1 cellular context compared by ENCODE assay signal in genomic region chr19:52007805-52008557, GRCh38.
TF ChIP-seq lines count a peak whose summit lies in the region.

Gene ZNF615 (minus strand): TSS chr19:52008211. CDS start chr19:52003711, 4,500 bp downstream.

TF ChIP-seq in HepG2, 621 proteins besides CTCF, POLR2A, EP300 and RAD21 (continued from another document and continues in another):
- TF ChIP-seq ZIK1 (CRISPR knock-in tag; IDR thresholded peaks at IDR 0.05; ENCODE audit: borderline replicate concordance, low read depth) (no peak), HOXA5 (CRISPR knock-in tag; IDR thresholded peaks at IDR 0.05) (peak; percentile 29; the same call in 1 of the 2 replicates), ZNF816 (CRISPR knock-in tag; IDR thresholded peaks at IDR 0.05; ENCODE audit: borderline replicate concordance) (no peak; the same call in 1 of the 2 replicates), SSRP1 (CRISPR knock-in tag; IDR thresholded peaks at IDR 0.05) (no peak), ZNF512 (CRISPR knock-in tag; IDR thresholded peaks at IDR 0.05) (0 out of 2 replicates have a peak, but pooled peaks have one; percentile 38), HOXA7 (CRISPR knock-in tag; IDR thresholded peaks at IDR 0.05) (no peak), NFKB2 (CRISPR knock-in tag; IDR thresholded peaks at IDR 0.05; ENCODE audit: borderline replicate concordance) (0 out of 2 replicates have a peak, but pooled peaks have one; percentile 17), ZNF407 (CRISPR knock-in tag; IDR thresholded peaks at IDR 0.05; ENCODE audit: not compliant biosample characterization) (peak; percentile 40), ZNF383 (CRISPR knock-in tag; IDR thresholded peaks at IDR 0.05; ENCODE audit: borderline replicate concordance) (no peak), ZNF670 (CRISPR knock-in tag; IDR thresholded peaks at IDR 0.05; ENCODE audit: borderline replicate concordance) (no peak), MIXL1 (CRISPR knock-in tag; IDR thresholded peaks at IDR 0.05) (peak; percentile 21; the same call in 1 of the 2 replicates), KDM5B (CRISPR knock-in tag; IDR thresholded peaks at IDR 0.05; ENCODE audit: borderline replicate concordance) (peak; percentile 68; the same call in 1 of the 2 replicates), NR2F6 (IDR thresholded peaks at IDR 0.05) (no peak), NR2F6 (CRISPR knock-in tag; IDR thresholded peaks at IDR 0.05) (peak; percentile 10; the same call in 1 of the 2 replicates), NFKBIZ (CRISPR knock-in tag; IDR thresholded peaks at IDR 0.05) (no peak; the same call in 1 of the 2 replicates), KLF13 (CRISPR knock-in tag; IDR thresholded peaks at IDR 0.05) (no peak), ZNF547 (CRISPR knock-in tag; IDR thresholded peaks at IDR 0.05) (peak; percentile 50; the same call in 1 of the 2 replicates), ZFP41 (CRISPR knock-in tag; IDR thresholded peaks at IDR 0.05; ENCODE audit: borderline replicate concordance) (no peak), HNF4A (CRISPR knock-in tag; IDR thresholded peaks at IDR 0.05) (peak; percentile 45), ZMAT3 (CRISPR knock-in tag; conservative IDR thresholded peaks at IDR 0.05) (peak; percentile 68), ZNF136 (CRISPR knock-in tag; IDR thresholded peaks at IDR 0.05; ENCODE audit: low read depth) (no peak), THAP11 (CRISPR knock-in tag; IDR thresholded peaks at IDR 0.05) (peak; percentile 81), CC2D1A (CRISPR knock-in tag; IDR thresholded peaks at IDR 0.05) (no peak), MYPOP (CRISPR knock-in tag; IDR thresholded peaks at IDR 0.05) (peak; percentile 62), ZNF317 (CRISPR knock-in tag; IDR thresholded peaks at IDR 0.05) (peak; percentile 76; the same call in 1 of the 2 replicates), THRA (CRISPR knock-in tag; IDR thresholded peaks at IDR 0.05; ENCODE audit: borderline replicate concordance) (peak; percentile 73; the same call in 1 of the 2 replicates), TBX2 (CRISPR knock-in tag; IDR thresholded peaks at IDR 0.05; ENCODE audit: borderline replicate concordance) (peak; percentile 33), ZNF619 (CRISPR knock-in tag; IDR thresholded peaks at IDR 0.05) (no peak), STAT5B (CRISPR knock-in tag; IDR thresholded peaks at IDR 0.05) (no peak), ZNF264 (CRISPR knock-in tag; IDR thresholded peaks at IDR 0.05) (peak; percentile 80), FOXA1 (IDR thresholded peaks at IDR 0.05) (no peak), FOXA1 (CRISPR knock-in tag; IDR thresholded peaks at IDR 0.05) (0 out of 2 replicates have a peak, but pooled peaks have one; percentile 35), ZNF83 (CRISPR knock-in tag; IDR thresholded peaks at IDR 0.05; ENCODE audit: borderline replicate concordance) (no peak), SNAPC4 (CRISPR knock-in tag; IDR thresholded peaks at IDR 0.05) (peak; percentile 3; the same call in 1 of the 2 replicates), ZZZ3 (CRISPR knock-in tag; IDR thresholded peaks at IDR 0.05; ENCODE audit: borderline replicate concordance) (0 out of 2 replicates have a peak, but pooled peaks have one; percentile 53), ZNF205 (CRISPR knock-in tag; IDR thresholded peaks at IDR 0.05) (peak; percentile 30; the same call in 1 of the 2 replicates), ZNF878 (CRISPR knock-in tag; IDR thresholded peaks at IDR 0.05) (peak; percentile 77; the same call in 1 of the 2 replicates), ZNF282 (IDR thresholded peaks at IDR 0.05; ENCODE audit: partially characterized antibody) (no peak)
- TF ChIP-seq, protein P1, sequence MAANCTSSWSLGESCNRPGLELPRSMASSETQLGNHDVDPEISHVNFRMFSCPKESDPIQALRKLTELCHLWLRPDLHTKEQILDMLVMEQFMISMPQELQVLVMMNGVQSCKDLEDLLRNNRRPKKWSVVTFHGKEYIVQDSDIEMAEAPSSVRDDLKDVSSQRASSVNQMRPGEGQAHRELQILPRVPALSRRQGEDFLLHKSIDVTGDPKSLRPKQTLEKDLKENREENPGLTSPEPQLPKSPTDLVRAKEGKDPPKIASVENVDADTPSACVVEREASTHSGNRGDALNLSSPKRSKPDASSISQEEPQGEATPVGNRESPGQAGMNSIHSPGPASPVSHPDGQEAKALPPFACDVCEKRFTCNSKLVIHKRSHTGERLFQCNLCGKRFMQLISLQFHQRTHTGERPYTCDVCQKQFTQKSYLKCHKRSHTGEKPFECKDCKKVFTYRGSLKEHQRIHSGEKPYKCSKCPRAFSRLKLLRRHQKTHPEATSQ (CRISPR knock-in tag; IDR thresholded peaks at IDR 0.05; ENCODE audit: borderline replicate concordance): peak; percentile 38; the same call in 1 of the 2 replicates
- TF ChIP-seq, protein P2, sequence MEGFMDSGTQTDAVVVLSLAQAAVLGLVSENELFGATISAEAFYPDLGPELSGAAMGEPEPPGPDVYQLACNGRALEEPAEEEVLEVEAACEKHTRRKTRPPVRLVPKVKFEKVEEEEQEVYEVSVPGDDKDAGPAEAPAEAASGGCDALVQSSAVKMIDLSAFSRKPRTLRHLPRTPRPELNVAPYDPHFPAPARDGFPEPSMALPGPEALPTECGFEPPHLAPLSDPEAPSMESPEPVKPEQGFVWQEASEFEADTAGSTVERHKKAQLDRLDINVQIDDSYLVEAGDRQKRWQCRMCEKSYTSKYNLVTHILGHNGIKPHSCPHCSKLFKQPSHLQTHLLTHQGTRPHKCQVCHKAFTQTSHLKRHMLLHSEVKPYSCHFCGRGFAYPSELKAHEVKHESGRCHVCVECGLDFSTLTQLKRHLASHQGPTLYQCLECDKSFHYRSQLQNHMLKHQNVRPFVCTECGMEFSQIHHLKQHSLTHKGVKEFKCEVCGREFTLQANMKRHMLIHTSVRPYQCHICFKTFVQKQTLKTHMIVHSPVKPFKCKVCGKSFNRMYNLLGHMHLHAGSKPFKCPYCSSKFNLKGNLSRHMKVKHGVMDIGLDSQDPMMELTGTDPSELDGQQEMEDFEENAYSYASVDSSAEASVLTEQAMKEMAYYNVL (CRISPR knock-in tag; IDR thresholded peaks at IDR 0.05; ENCODE audit: borderline replicate concordance): peak; percentile 54; the same call in 1 of the 2 replicates
